8 cellular contexts compared by ENCODE assay signal in genomic region chr13:19439056-19439686, GRCh38.
DNase-seq lines count a peak whose midpoint lies in the region; ATAC-seq, FAIRE-seq and TF ChIP-seq lines count a peak whose summit lies in the region.
"Not testable (repeated sequence)": the region's sequence is repeated elsewhere in the genome, so short reads cannot be mapped to it uniquely, and the experiment has no call there.

No MANE protein-coding gene starts in this region.

- TF ChIP-seq CTCF in A549 (IDR thresholded peaks at IDR 0.05) = peak; percentile 13; the same call in 2 of the 3 replicates
- TF ChIP-seq CTCF in GM10248 (IDR thresholded peaks at IDR 0.05; ENCODE audit: control extremely low read depth, extremely low read depth, low read depth, missing control alignments) = peak; percentile 17
- peak; percentile 10 for TF ChIP-seq CTCF in neural progenitor cell (IDR thresholded peaks at IDR 0.05)

- TF ChIP-seq EP300 in A549 (IDR thresholded peaks at IDR 0.05) = not testable (repeated sequence)

- TF ChIP-seq RAD21 in A549 (conservative IDR thresholded peaks at IDR 0.05 in 1 of 2, IDR thresholded peaks at IDR 0.05 in 1 of 2) = peak in 1 of 2 experiments; percentile 32; a peak in 2 of 5 replicates

- CTCF ChIA-PET in A549 (lab: Yijun Ruan, JAX) = not testable (repeated sequence)
- CTCF ChIA-PET in GM10248 (lab: Yijun Ruan, JAX) = interaction anchor here (1.0 kb wide), 1 partner anchor 11 kb away, joined by 3 read pairs; no protein-coding TSS in a partner anchor

- DNase-seq in A549 (ENCODE audit: low read depth in 1 of 2, low spot score in 1 of 2) (peak in 1 of 2 experiments; percentile 38), M059J (ENCODE audit: low read depth) (peak; percentile 1), NCI-H524 (lab: John Stamatoyannopoulos, UW) (peak; percentile 15 to 61), SIG-M5 treated with dmso at 0.1 percent for 504 hours (lab: John Stamatoyannopoulos, UW; ENCODE audit: unreplicated experiment) (peak; percentile 45), activated T-cell treated with anti-CD3 and anti-CD28 coated beads for 48 hours (ENCODE audit: low read depth) (peak; percentile 6), Right ventricle myocardium inferior (ENCODE audit: missing footprints) (peak; percentile 54)
- not testable (repeated sequence) for DNase-seq in GM10248 (ENCODE audit: extremely low spot score); neural progenitor cell (ENCODE audit: low spot score)

- H3K4me1 Mint-ChIP-seq in neural progenitor cell = not testable (repeated sequence)

- H3K4me2 ChIP-seq in A549, neural progenitor cell: not testable (repeated sequence)

- H3K4me1 ChIP-seq in A549, neural progenitor cell: not testable (repeated sequence)

- H3K27me3 Mint-ChIP-seq in neural progenitor cell (ENCODE audit: insufficient read depth, low read depth) = not testable (repeated sequence)

- not testable (repeated sequence) for H3K79me2 ChIP-seq in neural progenitor cell (ENCODE audit: low read depth)

- not testable (repeated sequence) for H4K20me1 ChIP-seq in neural progenitor cell (ENCODE audit: low read depth)

- not testable (repeated sequence) for ATAC-seq in A549, Right ventricle myocardium inferior

- H3K4me3 ChIP-seq in A549, neural progenitor cell: not testable (repeated sequence)

- 0% methylated on average over 2 of the region's 2 CpGs for WGBS in A549 (ENCODE audit: missing lambda C conversion rate)

- not testable (repeated sequence) for H3K9ac ChIP-seq in neural progenitor cell

- H3K27me3 ChIP-seq in neural progenitor cell = not testable (repeated sequence)

- not testable (repeated sequence) for H3K27ac ChIP-seq in A549, neural progenitor cell

- not testable (repeated sequence) for H3K4me3 Mint-ChIP-seq in neural progenitor cell

- H3K36me3 Mint-ChIP-seq in neural progenitor cell = not testable (repeated sequence)

- H3K36me3 ChIP-seq in neural progenitor cell = not testable (repeated sequence)

- POLR2A ChIA-PET in A549 (lab: Yijun Ruan, JAX); GM10248 (lab: Yijun Ruan, JAX): not testable (repeated sequence)

- TF ChIP-seq POLR2A in A549 (IDR thresholded peaks at IDR 0.05; ENCODE audit: low read length) = not testable (repeated sequence)

- not testable (repeated sequence) for H3K9me3 ChIP-seq in A549
- peaks cover 12% of the 10 kb centered on the region for H3K9me3 ChIP-seq in neural progenitor cell (ENCODE audit: low read depth)

- peaks cover 22% of the 10 kb centered on the region for H3K9me3 Mint-ChIP-seq in neural progenitor cell

- H3F3A ChIP-seq in neural progenitor cell (ENCODE audit: low read depth) = not testable (repeated sequence)

- H3K27ac Mint-ChIP-seq in neural progenitor cell = not testable (repeated sequence)

- not testable (repeated sequence) for FAIRE-seq in A549 (lab: Jason Lieb, UNC)

- intact Hi-C loops in Right ventricle myocardium inferior (cut with DNase I) = not testable (repeated sequence)

- not testable (repeated sequence) for H2AFZ ChIP-seq in neural progenitor cell (replicated peaks)
